28 cellular contexts compared by ENCODE assay signal in the genomic region with DNA sequence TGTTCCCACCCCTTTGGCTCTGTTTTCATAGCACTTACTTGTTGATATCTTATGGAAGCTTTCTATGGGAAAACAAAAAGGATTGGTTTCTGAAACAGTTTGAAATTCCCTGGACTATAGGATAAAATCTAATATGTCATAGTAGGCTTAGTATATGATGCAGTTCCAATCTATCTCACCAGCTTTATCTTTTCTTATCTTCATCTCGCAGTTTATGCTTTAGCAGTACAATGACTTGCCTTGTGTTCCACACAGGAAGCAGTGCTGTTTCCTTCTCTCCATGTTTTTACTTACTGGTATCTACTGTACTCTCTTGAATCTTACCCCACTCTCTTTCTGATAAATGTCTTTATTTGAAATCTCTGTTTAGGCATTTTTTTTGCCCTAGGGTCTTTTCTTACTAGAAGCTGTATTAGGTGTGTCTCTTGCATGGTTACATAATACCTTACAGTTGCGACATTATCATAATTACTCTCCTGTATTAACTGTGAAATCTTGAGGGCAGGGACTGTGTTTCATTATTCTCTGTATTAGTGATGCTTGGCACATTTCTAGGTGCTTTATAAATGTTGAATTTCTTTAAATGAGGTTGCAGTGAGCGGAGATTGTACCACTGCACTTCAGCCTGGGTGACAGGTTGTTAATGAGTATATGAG.
A peak's percentile ranks its signal among the peaks of the same experiment; 100 is the strongest.
DNase-seq lines count a peak whose midpoint lies in the region; ATAC-seq and TF ChIP-seq lines count a peak whose summit lies in the region.
"Had no signal": no experiment of that assay in that cellular context is flagged by ENCODE, and none has a peak within 500 bp of the region (broad histone marks: within the 10 kb centered on the region; RNA-seq: fewer than 3 reads in every experiment).

No MANE protein-coding gene starts in this region.

- no peak overlapping the region for H3K4me3 ChIP-seq in transverse colon
- H3K4me3 ChIP-seq: adrenal gland, BLaER1, esophagus squamous epithelium, GM23248, Peyer's patch, spleen, tibial nerve had no signal

- TF ChIP-seq CTCF in transverse colon (IDR thresholded peaks at IDR 0.05): no peak

- H3K27ac ChIP-seq in transverse colon: no peak overlapping the region
- H3K27ac ChIP-seq: adrenal gland, BLaER1, esophagus squamous epithelium, GM23248, Peyer's patch, spleen, tibial nerve had no signal

- no peaks in the 10 kb centered on the region for H3K9me3 ChIP-seq in transverse colon
- H3K9me3 ChIP-seq: adrenal gland, BLaER1, Caco-2, esophagus squamous epithelium, Peyer's patch, spleen, tibial nerve had no signal

- intact Hi-C loops in transverse colon (cut with DNase I; ENCODE audit: low total_unique reads): no loop called here

- ATAC-seq in esophagus mucosa: peak; percentile 43
- ATAC-seq: natural killer cell treated with Interleukin-12 subunit alpha and Interleukin-12 subunit beta and Interleukin-15 and Interleukin-18, amount 100 ng/mL, for 72 hours had no signal

- H3K36me3 ChIP-seq in transverse colon: peaks cover 0 to 7% (median 2%) of the 10 kb centered on the region in 4 donors

- WGBS in transverse colon (ENCODE audit: low coverage in 1 of 2), 2 donors: 47 to 72% methylated on average over 2 to 3 of the region's 3 CpGs

- no peak for TF ChIP-seq EP300 in transverse colon (IDR thresholded peaks at IDR 0.05; ENCODE audit: low read depth)

- in situ Hi-C loops in transverse colon (cut with MboI; ENCODE audit: low pct_ligation_motif_present in 1 of 4, low pct_unique_long_range_greater_than_20kb in 1 of 4, low sequenced_read_pairs in 3 of 4): no loop called here

- TF ChIP-seq POLR2A in transverse colon (IDR thresholded peaks at IDR 0.05): no peak

- no peaks in the 10 kb centered on the region for H3K27me3 ChIP-seq in transverse colon
- H3K27me3 ChIP-seq: adrenal gland, BLaER1, esophagus squamous epithelium, Peyer's patch, spleen, tibial nerve had no signal

- H3K4me1 ChIP-seq in transverse colon: no peaks in the 10 kb centered on the region
- H3K4me1 ChIP-seq: adrenal gland, BLaER1, Caco-2, Peyer's patch, spleen, tibial nerve had no signal

- peak; percentile 48 for DNase-seq in GF-D8 (lab: John Stamatoyannopoulos, UW)
- peak; percentile 53 for DNase-seq in OCI-M1 (lab: John Stamatoyannopoulos, UW)
- DNase-seq in renal cortical epithelial cell (ENCODE audit: low read depth): peak; percentile 23
- DNase-seq in transverse colon: no peak
- DNase-seq in epidermal melanocyte (ENCODE audit: insufficient read length, low spot score): no peak
- DNase-seq in COR-L47 (lab: John Stamatoyannopoulos, UW): no peak
- DNase-seq: activated CD4-positive, alpha-beta T cell treated with anti-CD3 and anti-CD28 coated beads, Interleukin-2, amount 50 U/mL, for 48 hours; activated CD8-positive, alpha-beta memory T cell treated with anti-CD3 and anti-CD28 coated beads, Interleukin-2, amount 50 U/mL, for 4 hours; activated naive CD4-positive, alpha-beta T cell treated with anti-CD3 and anti-CD28 coated beads for 36 hours; adrenal gland; Caco-2; DMS79 treated with DMSO at 0.1 percent for 48 hours; effector memory CD4-positive, alpha-beta T cell; esophagus squamous epithelium; GM23248; IMR-90; NCI-H1417; NCI-H2081; NCI-H2227 treated with DMSO at 0.1 percent for 48 hours; NCI-H69; Peyer's patch; SHP77 treated with DMSO at 0.1 percent for 48 hours; spleen; T-helper 1 cell had no signal

Comparison
In these comparisons a context has a peak if more than half of its experiments do, and no peak if none do; other contexts are left out.
1. DNase-seq: peak in GF-D8 (single experiment), OCI-M1 (single experiment) and renal cortical epithelial cell (single experiment); none in transverse colon (single experiment), epidermal melanocyte (single experiment) and COR-L47 (single experiment).